Comparison of ENCODE assay signal across 9 cellular contexts in the genomic region with DNA sequence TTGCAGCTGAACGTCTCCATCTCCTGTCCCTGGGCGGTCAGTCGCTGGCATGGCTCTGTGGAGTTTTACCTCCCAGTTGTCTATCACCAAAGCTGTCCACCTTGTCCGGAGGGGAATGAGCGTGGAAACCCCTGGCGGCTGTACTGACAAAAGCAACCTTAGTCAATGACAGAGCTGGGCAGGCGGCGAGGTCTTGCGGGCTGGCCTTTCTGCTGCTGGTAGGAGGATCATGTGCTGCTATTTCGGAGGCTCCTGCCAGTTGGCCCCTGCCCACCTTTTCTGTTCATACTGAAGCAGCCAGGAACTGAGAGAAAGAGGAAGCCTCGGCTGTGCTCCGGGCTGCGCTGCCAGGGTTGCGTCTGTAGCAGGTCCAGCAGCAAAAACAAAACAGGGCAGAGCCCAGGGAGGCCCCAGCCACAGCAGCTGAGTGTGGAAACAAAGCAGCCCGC. TPM values are rescaled to one million over a fixed set of nuclear protein-coding genes. Genes with fewer than 3 reads are reported as not detected.
DNase-seq lines count a peak whose midpoint lies in the region; ATAC-seq, FAIRE-seq and TF ChIP-seq lines count a peak whose summit lies in the region.
"Had no signal": no experiment of that assay in that cellular context is flagged by ENCODE, and none has a peak within 500 bp of the region (broad histone marks: within the 10 kb centered on the region; RNA-seq: fewer than 3 reads in every experiment).

No MANE protein-coding gene starts in this region.

- ATAC-seq in GM18517 (IDR thresholded peaks at IDR 0.05; ENCODE audit: unreplicated experiment): no peak

- no peak overlapping the region for H3K9ac ChIP-seq in H1 (replicated peaks in 1 of 4; ENCODE audit: extremely low read depth in 1 of 4, low read depth in 3 of 4, low read length in 3 of 4)

- H3K36me3 ChIP-seq in H1 (ENCODE audit: control insufficient read depth in 2 of 4, insufficient read depth in 4 of 4, low read length in 3 of 4): 0 out of 8 replicates have a peak, but pooled peaks cover 0 to 3% (median 0%) of the 10 kb centered on the region in 4 experiments

- no peak for TF ChIP-seq EP300 in H1 (IDR thresholded peaks at IDR 0.05; ENCODE audit: borderline replicate concordance in 1 of 2, low read depth in 2 of 2, low read length in 2 of 2)

- peak; percentile 2 to 4 for DNase-seq in stimulated activated CD4-positive, alpha-beta T cell treated with anti-CD3 and anti-CD28 coated beads, Interleukin-4, amount 100 ng/mL, for 48 hours (ENCODE audit: low read depth in 2 of 2)
- DNase-seq in stimulated activated CD4-positive, alpha-beta T cell treated with anti-CD3 and anti-CD28 coated beads, Interleukin-12 subunit alpha, Interleukin-12 subunit beta, amount 100 ng/mL, for 4 hours: no peak
- DNase-seq in H1 (ENCODE audit: low read depth in 1 of 2, low spot score in 2 of 2) (no peak), midbrain (lab: John Stamatoyannopoulos, UW) (peak; percentile 65), type B pancreatic cell (ENCODE audit: extremely low spot score, unreplicated experiment) (no peak), NCI-H146 treated with DMSO at 0.1 percent for 48 hours (lab: John Stamatoyannopoulos, UW; ENCODE audit: unreplicated experiment) (no peak), ACHN (no peak)
- DNase-seq: DND-41 had no signal

- H3K27me3 Mint-ChIP-seq in type B pancreatic cell: peaks cover 9% of the 10 kb centered on the region

- no peak overlapping the region for H3K56ac ChIP-seq in H1 (replicated peaks; ENCODE audit: insufficient read length, low read depth, low read length)

- no peak overlapping the region for H3K27ac ChIP-seq in H1 (ENCODE audit: low read depth, low read length)

- H2BK12ac ChIP-seq in H1 (ENCODE audit: low read depth, low read length): no peak overlapping the region

- peaks cover 0 to 3% of the 10 kb centered on the region in 2 experiments for H4K20me1 ChIP-seq in H1 (replicated peaks in 1 of 2; ENCODE audit: control insufficient read depth in 1 of 2, insufficient read depth in 2 of 2, low read length in 2 of 2)

- 0 out of 2 replicates have a peak, but pooled peaks cover 4% of the 10 kb centered on the region for H3K79me1 ChIP-seq in H1 (ENCODE audit: low read depth, low read length)

- no peak for FAIRE-seq in H1 (lab: Jason Lieb, UNC)

- no peak overlapping the region for H2BK20ac ChIP-seq in H1 (ENCODE audit: low read length)

- H3K9me3 Mint-ChIP-seq in type B pancreatic cell: no peaks in the 10 kb centered on the region

- no peak overlapping the region for H2BK15ac ChIP-seq in H1 (ENCODE audit: low read length)

- peak overlapping the region; percentile 53; the same call in 1 of the 2 replicates for H3K18ac ChIP-seq in H1 (ENCODE audit: extremely low read depth, low read length)

- TF ChIP-seq CTCF in H1 (IDR thresholded peaks at IDR 0.05; ENCODE audit: control extremely low read depth in 1 of 3, insufficient read depth in 1 of 3, low read depth in 1 of 3, low read length in 3 of 3) (no peak), type B pancreatic cell (conservative IDR thresholded peaks at IDR 0.05) (peak; percentile 61)

- H3K27me3 ChIP-seq in H1 (replicated peaks in 1 of 4; ENCODE audit: control insufficient read depth in 3 of 4, extremely low read depth in 1 of 4, insufficient read depth in 3 of 4, low read length in 3 of 4): no peaks in the 10 kb centered on the region

- TF ChIP-seq RAD21 in H1 (IDR thresholded peaks at IDR 0.05 in 1 of 2, conservative IDR thresholded peaks at IDR 0.05 in 1 of 2; ENCODE audit: low read depth in 2 of 2, low read length in 2 of 2): no peak

- peaks cover 0 to 25% (median 6%) of the 10 kb centered on the region in 4 experiments; a peak in 6 of 7 replicates for H3K4me1 ChIP-seq in H1 (replicated peaks in 1 of 4; ENCODE audit: control insufficient read depth in 3 of 4, insufficient read depth in 4 of 4, low read length in 3 of 4)

- H4K5ac ChIP-seq in H1 (ENCODE audit: insufficient read length, low read depth, low read length): no peak overlapping the region

- H3K4me1 Mint-ChIP-seq in type B pancreatic cell (ENCODE audit: unreplicated experiment): peaks cover 56% of the 10 kb centered on the region

- no peaks in the 10 kb centered on the region for H3K23me2 ChIP-seq in H1 (ENCODE audit: low read depth, low read length)

- H2AK5ac ChIP-seq in H1 (ENCODE audit: low read depth, low read length): no peak overlapping the region

- WGBS in H1 (ENCODE audit: extremely low coverage in 1 of 2, insufficient coverage in 1 of 2, insufficient read length in 1 of 2, insufficient replicate concordance in 2 of 2, low coverage in 1 of 2, low lambda C conversion rate in 2 of 2, missing lambda C conversion rate in 1 of 2), 2 experiments: 87% methylated on average over 15 of the region's 15 CpGs; no CpG with 5 or more reads in 1 of the 2 experiments

- H4K91ac ChIP-seq in H1 (replicated peaks; ENCODE audit: insufficient read length, low read length): peak overlapping the region; percentile 22

- CTCF ChIA-PET in H1 (lab: Charles Lee; ENCODE audit: partially characterized antibody): interaction anchor here (1.2 to 1.7 kb wide), 5 partner anchors 10 to 325 kb away, joined by 3 to 4 read pairs (median 3); no protein-coding TSS in a partner anchor

- peak overlapping the region; percentile 63 for H3K27ac Mint-ChIP-seq in type B pancreatic cell

- H3K79me2 ChIP-seq in H1 (ENCODE audit: control insufficient read depth in 1 of 2, insufficient read depth in 2 of 2, low read length in 2 of 2): peaks cover 0 to 10% of the 10 kb centered on the region in 2 experiments; a peak in 2 of 4 replicates

- no peak overlapping the region for H3K23ac ChIP-seq in H1 (ENCODE audit: insufficient read length)

- no peak overlapping the region for H3K14ac ChIP-seq in H1 (ENCODE audit: insufficient read length)

- H3K4me3 Mint-ChIP-seq in type B pancreatic cell: peak overlapping the region; percentile 64

- in situ Hi-C loops in ACHN (cut with HindIII; ENCODE audit: low pct_ligation_motif_present, low pct_unique_long_range_greater_than_20kb, low sequenced_read_pairs): no loop called here

- no peaks in the 10 kb centered on the region for H3K9me3 ChIP-seq in H1 (ENCODE audit: insufficient read depth in 2 of 2, low read depth in 1 of 2, low read length in 1 of 2)

- H3K4ac ChIP-seq in H1 (replicated peaks; ENCODE audit: insufficient read length, low read depth, low read length): no peak overlapping the region

- peaks cover 10% of the 10 kb centered on the region for H3K36me3 Mint-ChIP-seq in type B pancreatic cell

- no peak for TF ChIP-seq POLR2A in H1 (IDR thresholded peaks at IDR 0.05; ENCODE audit: control extremely low read depth in 1 of 2, low read depth in 2 of 2, low read length in 2 of 2)

- no peak overlapping the region for H2BK120ac ChIP-seq in H1 (replicated peaks; ENCODE audit: low read depth, low read length)

- H3K4me2 ChIP-seq in H1 (ENCODE audit: insufficient read depth in 1 of 2, low read depth in 2 of 2, low read length in 2 of 2): 0 out of 4 replicates have a peak overlapping the region, but pooled peaks of 1 of the 2 experiments have one; percentile 4

- H2AFZ ChIP-seq in H1 (ENCODE audit: low read length): no peak overlapping the region

- H4K8ac ChIP-seq in H1 (ENCODE audit: extremely low read depth, insufficient read depth, low read length): no peak overlapping the region; the same call in 1 of the 2 replicates

- POLR2A ChIA-PET in H1 (lab: Charles Lee; ENCODE audit: partially characterized antibody): interaction anchor here (0.6 to 1.0 kb wide), 3 partner anchors 8 to 109 kb away, joined by 3 to 4 read pairs (median 3); no protein-coding TSS in a partner anchor

- 0 out of 2 replicates have a peak overlapping the region, but pooled peaks have one; percentile 7 for H2BK5ac ChIP-seq in H1 (ENCODE audit: low read depth, low read length)

- H3K4me3 ChIP-seq in H1 (ENCODE audit: extremely low read depth in 1 of 4, insufficient read depth in 2 of 4, low read depth in 3 of 4, low read length in 4 of 4): no peak overlapping the region

TF ChIP-seq in H1, 55 proteins besides CTCF, POLR2A, EP300 and RAD21:
- 0 out of 2 replicates have a peak, but pooled peaks have one; percentile 34 for TF ChIP-seq RBBP5 (IDR thresholded peaks at IDR 0.05; ENCODE audit: borderline replicate concordance, low read depth, low read length)
- TF ChIP-seq ASH2L (IDR thresholded peaks at IDR 0.05; ENCODE audit: low read length): no peak

RNA-seq across cellular contexts. Expression of gene HMGA2, which starts 57.7 kb away (rescaled TPM):
- total RNA-seq in H1 (2021; fragmentation: NEBNext Ultra II Directional; extraction: Animal tissue kit (Norgen Biotek cat#: 25700)): 103 and 104 TPM in 2 replicates
- polyA plus RNA-seq in H1 (2011; rRNA removed): 46.0 and 50.7 TPM in 2 replicates
- polyA plus RNA-seq in H1 (2011; cell fraction: cytosol; rRNA removed): 45.4 TPM
- 77.0 TPM for polyA plus RNA-seq in H1 (2011; cell fraction: nucleus; rRNA removed)
- 35.0 to 68.1 TPM (median 44.6 TPM) in 4 replicates for polyA plus RNA-seq in H1 (2012, experiment 1 of 2)
- 13.2 TPM for polyA plus RNA-seq in H1 (2012, experiment 2 of 2)
- polyA plus RNA-seq in H1 (2013, experiment 1 of 2): 89.7 TPM
- 80.7 TPM for polyA plus RNA-seq in H1 (2013, experiment 2 of 2)
- polyA minus RNA-seq in H1 (2011; rRNA and poly(A)+ RNA removed): 38.8 and 46.1 TPM in 2 replicates
- 64.0 TPM for polyA minus RNA-seq in H1 (2011; cell fraction: cytosol; rRNA and poly(A)+ RNA removed)
- 103 TPM for polyA minus RNA-seq in H1 (2011; cell fraction: nucleus; rRNA and poly(A)+ RNA removed)
- total RNA-seq in type B pancreatic cell (ENCODE audit: low replicate concordance): 31.1 and 247 TPM in 2 replicates

Comparison
In these comparisons a context has a peak if more than half of its experiments do, and no peak if none do; other contexts are left out.
1. DNase-seq: peak in stimulated activated CD4-positive, alpha-beta T cell treated with anti-CD3 and anti-CD28 coated beads, Interleukin-4, amount 100 ng/mL, for 48 hours (2 of 2) and midbrain (single experiment); none in stimulated activated CD4-positive, alpha-beta T cell treated with anti-CD3 and anti-CD28 coated beads, Interleukin-12 subunit alpha, Interleukin-12 subunit beta, amount 100 ng/mL, for 4 hours (single experiment), H1 (0 of 2), type B pancreatic cell (single experiment), NCI-H146 treated with DMSO at 0.1 percent for 48 hours (single experiment) and ACHN (single experiment).